10 cellular contexts compared by ENCODE assay signal in the genomic region with DNA sequence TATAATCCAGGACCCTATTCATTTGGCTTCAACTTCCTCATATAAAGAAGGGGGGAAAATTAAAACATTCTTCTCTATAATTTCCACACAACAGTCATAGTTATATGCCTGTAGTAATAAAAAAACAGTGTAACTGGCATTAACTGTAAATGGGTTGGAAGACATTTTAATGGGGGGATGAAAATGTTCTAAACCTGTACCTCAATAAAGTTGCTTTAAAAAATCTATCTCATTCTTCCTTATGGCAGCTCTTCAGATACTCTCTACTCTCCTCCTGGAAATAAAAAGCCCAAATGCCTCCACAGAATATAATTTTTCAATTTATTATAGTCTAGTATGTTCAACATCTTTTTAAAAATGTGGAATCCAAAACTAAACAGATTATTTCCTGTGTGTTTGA. TPM values are rescaled to one million over a fixed set of nuclear protein-coding genes. Genes with fewer than 3 reads are reported as not detected.
"Had no signal": no experiment of that assay in that cellular context is flagged by ENCODE, and none has a peak within 500 bp of the region (broad histone marks: within the 10 kb centered on the region; RNA-seq: fewer than 3 reads in every experiment).

No MANE protein-coding gene starts in this region.

- DNase-seq: GM23248, GOT3, H7, HFFc6 had no signal

- H3K27ac ChIP-seq: GM23248 had no signal

- H3K4me3 ChIP-seq: GM23248, HAP-1 had no signal

- H3K9ac ChIP-seq: GM23248 had no signal

- H3K9me3 ChIP-seq: HAP-1 had no signal

- FAIRE-seq: HTR-8/SVneo had no signal

- H2AFZ ChIP-seq: GM23248 had no signal

- ATAC-seq: HCT116 had no signal

RNA-seq across cellular contexts. Expression of gene LRRIQ3, which starts 2.6 kb away (rescaled TPM):
- total RNA-seq: HT-29 had no signal
- polyA plus RNA-seq: GM23248 had no signal

RNA-seq across cellular contexts. Expression of gene TNNI3K, which starts 39.8 kb away (rescaled TPM):
- total RNA-seq: GM23248, H4, H7, HFFc6, HT-29 had no signal
- polyA plus RNA-seq: GM23248, IgD-negative memory B cell had no signal
